ENCODE assay signal across 8 cellular contexts in genomic region chr7:130945411-130945811, GRCh38.
DNase-seq lines count a peak whose midpoint lies in the region; ATAC-seq and TF ChIP-seq lines count a peak whose summit lies in the region.

No MANE protein-coding gene starts in this region.

- H3K27me3 ChIP-seq in neutrophil = no peaks in the 10 kb centered on the region

- no peaks in the 10 kb centered on the region for H3K9me3 Mint-ChIP-seq in activated naive CD8-positive, alpha-beta T cell (ENCODE audit: low read depth)

- H3K27ac Mint-ChIP-seq in activated naive CD8-positive, alpha-beta T cell = peak overlapping the region; percentile 86

- peaks cover 34% of the 10 kb centered on the region for H3K36me3 Mint-ChIP-seq in activated naive CD8-positive, alpha-beta T cell

- peak overlapping the region; percentile 64 for H3K27ac ChIP-seq in neutrophil

- peak overlapping the region; percentile 78 for H3K4me3 Mint-ChIP-seq in activated naive CD8-positive, alpha-beta T cell

- H3K4me3 ChIP-seq in GM12864 (ENCODE audit: low read depth, low read length) = peak overlapping the region; percentile 13
- H3K4me3 ChIP-seq in neutrophil (ENCODE audit: low read depth in 1 of 2, low read length in 1 of 2) = no peak overlapping the region

- peaks cover 30% of the 10 kb centered on the region for H3K36me3 ChIP-seq in neutrophil

- peaks cover 83% of the 10 kb centered on the region for H3K4me1 Mint-ChIP-seq in activated naive CD8-positive, alpha-beta T cell (ENCODE audit: low read depth)

- TF ChIP-seq CTCF in GM12864 (IDR thresholded peaks at IDR 0.05; ENCODE audit: low read depth, low read length, missing control alignments) (no peak), neutrophil (IDR thresholded peaks at IDR 0.05) (no peak)

- H3K9me3 ChIP-seq in neutrophil = no peaks in the 10 kb centered on the region

- ATAC-seq in HG02678 (IDR thresholded peaks at IDR 0.05; ENCODE audit: unreplicated experiment) = peak; percentile 45
- no peak for ATAC-seq in HG03135 (IDR thresholded peaks at IDR 0.05; ENCODE audit: unreplicated experiment)
- no peak for ATAC-seq in HG03175 (IDR thresholded peaks at IDR 0.05; ENCODE audit: unreplicated experiment)
- ATAC-seq in GM19467 (IDR thresholded peaks at IDR 0.05; ENCODE audit: unreplicated experiment) = no peak

- peaks cover 22 to 24% of the 10 kb centered on the region in 2 experiments for H3K4me1 ChIP-seq in neutrophil (ENCODE audit: control insufficient read depth in 1 of 2, insufficient read depth in 1 of 2, low read depth in 1 of 2, low read length in 1 of 2)

- no peaks in the 10 kb centered on the region for H3K27me3 Mint-ChIP-seq in activated naive CD8-positive, alpha-beta T cell

- DNase-seq in GM12864 (ENCODE audit: low read depth) (no peak), epidermal melanocyte (ENCODE audit: insufficient read length, low spot score) (no peak)
